ENCODE assay signal across 8 cellular contexts in the genomic region with DNA sequence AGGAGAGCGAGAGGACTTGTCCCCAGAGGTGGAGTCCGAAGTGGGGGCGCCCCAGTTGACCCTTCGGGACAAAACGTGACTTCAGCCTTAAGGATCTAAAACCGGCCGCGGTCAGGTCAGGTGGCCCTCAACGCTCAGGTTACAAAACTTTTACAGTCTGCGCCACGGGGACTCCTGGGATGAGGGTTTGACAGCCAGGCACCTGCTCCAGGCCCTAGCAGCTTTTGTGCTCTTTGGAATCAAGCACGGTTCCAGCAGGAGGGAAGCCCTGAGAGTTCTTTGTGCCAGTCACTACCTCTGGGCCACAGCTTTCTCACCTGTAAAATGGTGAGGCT.
DNase-seq lines count a peak whose midpoint lies in the region; ATAC-seq and TF ChIP-seq lines count a peak whose summit lies in the region.

No MANE protein-coding gene starts in this region.

- no peak for TF ChIP-seq CTCF in DOHH2 (IDR thresholded peaks at IDR 0.05; ENCODE audit: low read depth, low read length, poor library complexity, severe bottlenecking)
- no peak for TF ChIP-seq CTCF in fibroblast of pulmonary artery (IDR thresholded peaks at IDR 0.05; ENCODE audit: low read length, missing control alignments)
- TF ChIP-seq CTCF in parathyroid adenoma (IDR thresholded peaks at IDR 0.05) = no peak

- H3K27me3 ChIP-seq in DOHH2 (ENCODE audit: control insufficient read depth, low read length) (0 out of 2 replicates have a peak, but pooled peaks cover 2% of the 10 kb centered on the region), NT2/D1 (ENCODE audit: insufficient read depth, insufficient read length) (no peaks in the 10 kb centered on the region), parathyroid adenoma (ENCODE audit: control insufficient read depth, insufficient read depth, low read length) (no peaks in the 10 kb centered on the region)

- peaks cover 6% of the 10 kb centered on the region for H3F3A ChIP-seq in DOHH2 (ENCODE audit: control insufficient read depth, insufficient read depth)

- H3K9ac ChIP-seq in NT2/D1 (ENCODE audit: insufficient read length, low read depth) (peak overlapping the region; percentile 64), parathyroid adenoma (peak overlapping the region; percentile 84)

- H3K9me3 ChIP-seq in DOHH2 (ENCODE audit: control insufficient read depth, insufficient read depth, low read length) (no peaks in the 10 kb centered on the region), NT2/D1 (ENCODE audit: insufficient read depth, low read length) (no peaks in the 10 kb centered on the region), parathyroid adenoma (ENCODE audit: control insufficient read depth, low read length) (no peaks in the 10 kb centered on the region)

- H3K4me1 ChIP-seq in DOHH2 (ENCODE audit: control insufficient read depth, low read length) = peaks cover 26% of the 10 kb centered on the region
- peaks cover 4% of the 10 kb centered on the region for H3K4me1 ChIP-seq in NT2/D1 (ENCODE audit: insufficient read depth, insufficient read length)
- peaks cover 16% of the 10 kb centered on the region for H3K4me1 ChIP-seq in parathyroid adenoma

- H3K4me3 ChIP-seq in DOHH2 (ENCODE audit: low read length) (peak overlapping the region; percentile 79), NT2/D1 (ENCODE audit: insufficient read length, low read depth) (peak overlapping the region; percentile 70), fibroblast of pulmonary artery (replicated peaks; ENCODE audit: low read depth, low read length) (peak overlapping the region; percentile 68), parathyroid adenoma (ENCODE audit: low read depth, low read length) (peak overlapping the region; percentile 77)

- no peak for DNase-seq in NT2/D1 (ENCODE audit: low read depth, low spot score)
- DNase-seq in fibroblast of pulmonary artery (ENCODE audit: low read depth) = no peak
- no peak for DNase-seq in epidermal melanocyte (ENCODE audit: insufficient read length, low spot score)
- DNase-seq in foreskin melanocyte = no peak

- ATAC-seq in HG03432 (IDR thresholded peaks at IDR 0.05; ENCODE audit: unreplicated experiment) (no peak), GM19397 (IDR thresholded peaks at IDR 0.05; ENCODE audit: unreplicated experiment) (no peak)

- no peaks in the 10 kb centered on the region for H3K36me3 ChIP-seq in DOHH2 (ENCODE audit: control insufficient read depth, low read length)
- no peaks in the 10 kb centered on the region for H3K36me3 ChIP-seq in NT2/D1 (ENCODE audit: insufficient read depth, insufficient read length, low read length)
- H3K36me3 ChIP-seq in parathyroid adenoma (ENCODE audit: control insufficient read depth, insufficient read depth, low read length) = no peaks in the 10 kb centered on the region

- H3K27ac ChIP-seq in DOHH2 (ENCODE audit: low read depth, low read length) = no peak overlapping the region
- H3K27ac ChIP-seq in parathyroid adenoma = peak overlapping the region; percentile 97

- no peaks in the 10 kb centered on the region for H3K9me2 ChIP-seq in DOHH2 (replicated peaks; ENCODE audit: control insufficient read depth, low read length)

- H3K4me2 ChIP-seq in DOHH2 (ENCODE audit: low read length) = peak overlapping the region; percentile 92
- H3K4me2 ChIP-seq in parathyroid adenoma (ENCODE audit: low read length) = peak overlapping the region; percentile 75

- no peaks in the 10 kb centered on the region for H4K20me1 ChIP-seq in DOHH2 (ENCODE audit: control insufficient read depth, insufficient read depth, low read depth, low read length)

- peak overlapping the region; percentile 76 for H2AFZ ChIP-seq in parathyroid adenoma

- H3K79me2 ChIP-seq in DOHH2 (ENCODE audit: control insufficient read depth, low read length) (peaks cover 8% of the 10 kb centered on the region), parathyroid adenoma (peaks cover 6% of the 10 kb centered on the region)
